Comparison of ENCODE assay signal across 14 cellular contexts in genomic region chr7:67662804-67663203, GRCh38.
DNase-seq lines count a peak whose midpoint lies in the region; ATAC-seq, FAIRE-seq and TF ChIP-seq lines count a peak whose summit lies in the region.
"Had no signal": no experiment of that assay in that cellular context is flagged by ENCODE, and none has a peak within 500 bp of the region (broad histone marks: within the 10 kb centered on the region; RNA-seq: fewer than 3 reads in every experiment).

No MANE protein-coding gene starts in this region.

- H4K8ac ChIP-seq in neuronal stem cell (ENCODE audit: low read depth, low read length), result no peak overlapping the region

- H3K36me3 ChIP-seq in DND-41 (ENCODE audit: insufficient read depth, low read length) (no peaks in the 10 kb centered on the region), GM12878 (ENCODE audit: control insufficient read depth in 2 of 2, insufficient read depth in 2 of 2, low read length in 1 of 2) (no peaks in the 10 kb centered on the region), neuronal stem cell (replicated peaks in 1 of 2; ENCODE audit: control insufficient read depth in 2 of 2, insufficient read depth in 2 of 2, low read length in 2 of 2) (no peaks in the 10 kb centered on the region)

- H4K20me1 ChIP-seq in DND-41 (ENCODE audit: insufficient read depth, low read length), result no peaks in the 10 kb centered on the region
- H4K20me1 ChIP-seq in GM12878 (ENCODE audit: control insufficient read depth, insufficient read depth), result no peaks in the 10 kb centered on the region
- H4K20me1 ChIP-seq: BLaER1 treated with 17β-estradiol and CSF1 and Interleukin-3, amounts not matched to agents 10 nM and 100 nM had no signal

- BruUV-seq in GM12878 (replicated peaks; lab: Mats Ljungman, UMichigan), result no TSS peak

- intact Hi-C loops in GM12878 (cut with micrococcal nuclease; ENCODE audit: unreplicated experiment), result no loop called here

- H3K27ac ChIP-seq in DND-41 (ENCODE audit: low read length) (no peak overlapping the region), GM12878 (ENCODE audit: control insufficient read depth, insufficient read depth) (no peak overlapping the region), neuronal stem cell (replicated peaks; ENCODE audit: low read length) (no peak overlapping the region)
- H3K27ac ChIP-seq: BLaER1 treated with 17β-estradiol and CSF1 and Interleukin-3, amounts not matched to agents 10 nM and 100 nM had no signal

- no peaks in the 10 kb centered on the region for H3K4me1 ChIP-seq in DND-41 (ENCODE audit: insufficient read depth, low read length)
- H3K4me1 ChIP-seq in GM12878 (ENCODE audit: control insufficient read depth, insufficient read depth, low read length), result no peaks in the 10 kb centered on the region
- H3K4me1 ChIP-seq in neuronal stem cell (ENCODE audit: control insufficient read depth in 2 of 2, insufficient read depth in 1 of 2, low read depth in 1 of 2, low read length in 2 of 2), result no peaks in the 10 kb centered on the region

- H2AFZ ChIP-seq in DND-41 (ENCODE audit: low read depth, low read length) (peak overlapping the region; percentile 5; the same call in 1 of the 2 replicates), GM12878 (ENCODE audit: control insufficient read depth, low read depth, low read length) (no peak overlapping the region), neuronal stem cell (ENCODE audit: low read length) (peak overlapping the region; percentile 15)

- no peak overlapping the region for H3K4ac ChIP-seq in neuronal stem cell (ENCODE audit: low read length)

- H2BK15ac ChIP-seq in neuronal stem cell (ENCODE audit: low read length), result no peak overlapping the region

- CTCF ChIA-PET in GM12878 (lab: Yijun Ruan, JAX), result no interaction called here

- H3K9me3 ChIP-seq in DND-41 (ENCODE audit: insufficient read depth, low read length, severe bottlenecking) (no peaks in the 10 kb centered on the region), GM12878 (replicated peaks; ENCODE audit: control insufficient read depth, insufficient read depth, low read length) (no peaks in the 10 kb centered on the region; the same call in 2 of the 3 replicates), neuronal stem cell (replicated peaks in 1 of 2; ENCODE audit: control insufficient read depth in 2 of 2, insufficient read depth in 1 of 2, low read depth in 1 of 2, low read length in 2 of 2) (peaks cover 0 to 7% of the 10 kb centered on the region in 2 donors)

- H3K9ac ChIP-seq in DND-41 (ENCODE audit: low read depth, low read length), result no peak overlapping the region
- H3K9ac ChIP-seq in GM12878 (ENCODE audit: control insufficient read depth, insufficient read depth, low read length), result no peak overlapping the region
- no peak overlapping the region for H3K9ac ChIP-seq in neuronal stem cell (ENCODE audit: low read depth, low read length, poor library complexity)
- H3K9ac ChIP-seq: BLaER1 treated with 17β-estradiol and CSF1 and Interleukin-3, amounts not matched to agents 10 nM and 100 nM had no signal

- H3K4me2 ChIP-seq in DND-41 (ENCODE audit: insufficient read depth, low read length) (no peak overlapping the region), GM12878 (ENCODE audit: control insufficient read depth, insufficient read depth) (no peak overlapping the region), neuronal stem cell (ENCODE audit: insufficient read depth, low read length, poor library complexity, severe bottlenecking) (no peak overlapping the region)
- H3K4me2 ChIP-seq: BLaER1 treated with 17β-estradiol and CSF1 and Interleukin-3, amounts not matched to agents 10 nM and 100 nM had no signal

- no peaks in the 10 kb centered on the region for H3K79me1 ChIP-seq in neuronal stem cell (ENCODE audit: low read depth, low read length)

- H3K4me3 ChIP-seq in DND-41 (ENCODE audit: low read depth in 1 of 2, low read length in 2 of 2), result no peak overlapping the region
- H3K4me3 ChIP-seq in GM12878, result no peak overlapping the region
- H3K4me3 ChIP-seq in neuronal stem cell (ENCODE audit: low read length in 2 of 2), result no peak overlapping the region
- H3K4me3 ChIP-seq: BLaER1 treated with 17β-estradiol and CSF1 and Interleukin-3, amounts not matched to agents 10 nM and 100 nM had no signal

- in situ Hi-C loops in GM12878 (cut with MboI), result no loop called here

- POLR2A ChIA-PET in GM12878 (lab: Charles Lee), result no interaction called here

- H2AK5ac ChIP-seq in neuronal stem cell (ENCODE audit: low read depth, low read length), result no peak overlapping the region

- no peak overlapping the region for H3K23ac ChIP-seq in neuronal stem cell (ENCODE audit: low read depth, low read length, poor library complexity)

- 0% methylated on average over 1 of the region's 1 CpG for WGBS in GM12878 (ENCODE audit: insufficient coverage, insufficient replicate concordance, low lambda C conversion rate, missing lambda C conversion rate)
- WGBS in neuronal stem cell (ENCODE audit: extremely low coverage in 2 of 2, insufficient read length in 2 of 2, insufficient replicate concordance in 1 of 2), 2 donors, result no CpG with 5 or more reads among the region's 1 CpG

- SMC1A ChIA-PET in GM12878 (lab: Charles Lee; ENCODE audit: uncharacterized antibody, unreplicated experiment), result no interaction called here

- no peak for TF ChIP-seq CTCF in DND-41 (IDR thresholded peaks at IDR 0.05; ENCODE audit: borderline replicate concordance, extremely low read depth, low read length, poor library complexity, severe bottlenecking)
- no peak for TF ChIP-seq CTCF in GM12878 (IDR thresholded peaks at IDR 0.05 in 2 of 3, conservative IDR thresholded peaks at IDR 0.05 in 1 of 3; ENCODE audit: control insufficient read depth in 2 of 3, extremely low read depth in 1 of 3, insufficient read depth in 1 of 3, low read depth in 3 of 3, low read length in 3 of 3)

- no peak for FAIRE-seq in GM12878 (lab: Jason Lieb, UNC)

- no peak for ATAC-seq in DND-41 (ENCODE audit: insufficient read depth, low read depth)
- ATAC-seq in GM12878, result no peak

- H2BK5ac ChIP-seq in neuronal stem cell (ENCODE audit: low read length), result no peak overlapping the region

- no peaks in the 10 kb centered on the region for H3K79me2 ChIP-seq in DND-41 (ENCODE audit: insufficient read depth, low read length)
- H3K79me2 ChIP-seq in GM12878 (ENCODE audit: control insufficient read depth, insufficient read depth, low read length), result no peaks in the 10 kb centered on the region

- H2BK12ac ChIP-seq in neuronal stem cell (ENCODE audit: low read length), result no peak overlapping the region

- DNase-seq in DND-41 (no peak), GM12878 (ENCODE audit: low read depth, low spot score) (no peak), neuronal stem cell (ENCODE audit: low spot score) (no peak)
- DNase-seq in stimulated activated CD4-positive, alpha-beta T cell treated with anti-CD3 and anti-CD28 coated beads, Interleukin-15, amount 100 ng/mL, for 24 hours, result no peak
- no peak for DNase-seq in activated CD4-positive, alpha-beta T cell treated with anti-CD3 and anti-CD28 coated beads, Interleukin-2, amount 50 U/mL, for 48 hours
- DNase-seq: CD8-positive, alpha-beta memory T cell; COR-L47; DMS153; DMS79; GF-D8; GOT3; H9 had no signal

- H3K27me3 ChIP-seq in DND-41 (ENCODE audit: insufficient read depth, low read length, poor library complexity), result no peaks in the 10 kb centered on the region
- H3K27me3 ChIP-seq in GM12878 (replicated peaks in 1 of 2; ENCODE audit: control insufficient read depth in 2 of 2, insufficient read depth in 2 of 2, low read length in 1 of 2), result no peaks in the 10 kb centered on the region
- peaks cover 0 to 2% (median 0%) of the 10 kb centered on the region in 3 experiments for H3K27me3 ChIP-seq in neuronal stem cell (ENCODE audit: control insufficient read depth in 3 of 3, insufficient read depth in 3 of 3, low read depth in 1 of 3, low read length in 3 of 3)
- H3K27me3 ChIP-seq: BLaER1 treated with 17β-estradiol and CSF1 and Interleukin-3, amounts not matched to agents 10 nM and 100 nM had no signal

- TF ChIP-seq RAD21 in Ishikawa (IDR thresholded peaks at IDR 0.05; ENCODE audit: low read depth) (no peak), GM12878 (IDR thresholded peaks at IDR 0.05; ENCODE audit: insufficient read depth, low read depth, low read length) (no peak)

- RAD21 ChIA-PET in GM12878 (lab: Charles Lee; ENCODE audit: unreplicated experiment), result no interaction called here

- TF ChIP-seq POLR2A in GM12878 (IDR thresholded peaks at IDR 0.05; ENCODE audit: low read depth, low read length), result no peak

- H2BK120ac ChIP-seq in neuronal stem cell (ENCODE audit: low read depth, low read length), result no peak overlapping the region

- TF ChIP-seq EP300 in Ishikawa (IDR thresholded peaks at IDR 0.05; ENCODE audit: borderline replicate concordance) (no peak), GM12878 (IDR thresholded peaks at IDR 0.05; ENCODE audit: borderline replicate concordance in 1 of 2, control insufficient read depth in 1 of 2, low read depth in 2 of 2, low read length in 2 of 2) (no peak)

- H4K91ac ChIP-seq in neuronal stem cell (ENCODE audit: low read depth, low read length, poor library complexity), result no peak overlapping the region

- H3K18ac ChIP-seq in neuronal stem cell (ENCODE audit: low read length), result no peak overlapping the region

- no peak overlapping the region for H3K14ac ChIP-seq in neuronal stem cell (ENCODE audit: low read length)

TF ChIP-seq in Ishikawa, 13 proteins besides CTCF, POLR2A, EP300 and RAD21:
- TF ChIP-seq TCF12 (IDR thresholded peaks at IDR 0.05; ENCODE audit: low read depth) (no peak), YY1 (IDR thresholded peaks at IDR 0.05; ENCODE audit: low read depth) (peak; percentile 36; the same call in 1 of the 2 replicates), ZBTB7A (IDR thresholded peaks at IDR 0.05; ENCODE audit: low read depth) (no peak)
TF ChIP-seq in Ishikawa: peak in this region for 1.

TF ChIP-seq in GM12878, 131 proteins besides CTCF, POLR2A, EP300 and RAD21 (continues in another document):
- TF ChIP-seq YY1 (IDR thresholded peaks at IDR 0.05; ENCODE audit: low read depth, low read length) (peak; percentile 89), SKIL (IDR thresholded peaks at IDR 0.05; ENCODE audit: low read depth, poor library complexity, severe bottlenecking) (no peak)
